In the genomic region with DNA sequence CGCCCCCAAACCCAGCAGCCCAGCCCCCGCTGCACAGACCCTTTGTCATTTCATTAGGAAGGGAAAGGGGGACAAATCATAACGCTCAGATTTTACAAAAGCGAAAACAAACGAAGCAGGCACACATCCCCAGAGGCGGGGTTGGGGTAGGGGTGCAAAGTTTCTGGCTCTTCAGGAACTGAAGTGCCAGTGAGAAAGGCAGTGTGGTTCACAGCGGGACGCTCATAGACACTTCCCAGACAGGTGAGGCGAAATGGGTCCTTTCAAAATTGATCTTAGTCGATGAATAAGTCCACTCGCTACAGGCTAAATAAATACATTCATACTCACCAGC, we compare ENCODE assay signal across 8 cellular contexts. TPM values are rescaled to one million over a fixed set of nuclear protein-coding genes. Genes with fewer than 3 reads are reported as not detected.
DNase-seq lines count a peak whose midpoint lies in the region; ATAC-seq and TF ChIP-seq lines count a peak whose summit lies in the region.

No MANE protein-coding gene starts in this region.

- H4K20me1 ChIP-seq in SU-DHL-6 (ENCODE audit: low read depth, low read length): no peaks in the 10 kb centered on the region

- H3K36me3 Mint-ChIP-seq in activated CD8-positive, alpha-beta memory T cell treated with anti-CD3 and anti-CD28 coated beads, Interleukin-2, amount 10 ng/mL, durations not matched to agents 7 days and 5 days: peaks cover 3% of the 10 kb centered on the region
- no peaks in the 10 kb centered on the region for H3K36me3 Mint-ChIP-seq in stimulated activated naive B cell treated with anti-CD40 and anti-IgM and Interleukin-4, amounts not matched to agents 10 μg/mL and 1 μg/mL and 100 μg/mL, for 72 hours

- peak overlapping the region; percentile 90 for H3K27ac Mint-ChIP-seq in activated CD8-positive, alpha-beta memory T cell treated with anti-CD3 and anti-CD28 coated beads, Interleukin-2, amount 10 ng/mL, durations not matched to agents 7 days and 5 days
- peak overlapping the region; percentile 97 for H3K27ac Mint-ChIP-seq in stimulated activated naive B cell treated with anti-CD40 and anti-IgM and Interleukin-4, amounts not matched to agents 10 μg/mL and 1 μg/mL and 100 μg/mL, for 72 hours

- H3K27ac ChIP-seq in SU-DHL-6 (ENCODE audit: low read depth, low read length): peak overlapping the region; percentile 90; the same call in 1 of the 2 replicates
- H3K27ac ChIP-seq in right cardiac atrium (ENCODE audit: low read length): peak overlapping the region; percentile 4

- no peaks in the 10 kb centered on the region for H3K79me2 ChIP-seq in SU-DHL-6 (ENCODE audit: insufficient read depth, low read length)

- no peaks in the 10 kb centered on the region for H3K27me3 Mint-ChIP-seq in activated CD8-positive, alpha-beta memory T cell treated with anti-CD3 and anti-CD28 coated beads, Interleukin-2, amount 10 ng/mL, durations not matched to agents 7 days and 5 days
- H3K27me3 Mint-ChIP-seq in stimulated activated naive B cell treated with anti-CD40 and anti-IgM and Interleukin-4, amounts not matched to agents 10 μg/mL and 1 μg/mL and 100 μg/mL, for 72 hours: peaks cover 0 to 7% of the 10 kb centered on the region in 2 donors

- H2AFZ ChIP-seq in SU-DHL-6 (ENCODE audit: low read depth, low read length, severe bottlenecking): peak overlapping the region; percentile 74

- WGBS in right cardiac atrium: 2% methylated on average over 11 of the region's 11 CpGs

- no peak for DNase-seq in activated CD8-positive, alpha-beta memory T cell treated with anti-CD3 and anti-CD28 coated beads, Interleukin-2, amount 10 ng/mL, durations not matched to agents 7 days and 5 days
- DNase-seq in activated CD8-positive, alpha-beta memory T cell treated with anti-CD3 and anti-CD28 coated beads for 24 hours: no peak
- peak in 1 of 3 donors; percentile 14 for DNase-seq in right cardiac atrium
- no peak for DNase-seq in stimulated activated naive B cell treated with anti-CD40 and anti-IgM and Interleukin-4, amounts not matched to agents 10 μg/mL and 1 μg/mL and 100 μg/mL, for 72 hours
- DNase-seq in effector CD4-positive, alpha-beta T cell: no peak

- no peaks in the 10 kb centered on the region for H3K9me3 Mint-ChIP-seq in activated CD8-positive, alpha-beta memory T cell treated with anti-CD3 and anti-CD28 coated beads, Interleukin-2, amount 10 ng/mL, durations not matched to agents 7 days and 5 days (ENCODE audit: low read depth)
- H3K9me3 Mint-ChIP-seq in stimulated activated naive B cell treated with anti-CD40 and anti-IgM and Interleukin-4, amounts not matched to agents 10 μg/mL and 1 μg/mL and 100 μg/mL, for 72 hours: no peaks in the 10 kb centered on the region

- peaks cover 39% of the 10 kb centered on the region for H3K4me1 Mint-ChIP-seq in activated CD8-positive, alpha-beta memory T cell treated with anti-CD3 and anti-CD28 coated beads, Interleukin-2, amount 10 ng/mL, durations not matched to agents 7 days and 5 days
- H3K4me1 Mint-ChIP-seq in stimulated activated naive B cell treated with anti-CD40 and anti-IgM and Interleukin-4, amounts not matched to agents 10 μg/mL and 1 μg/mL and 100 μg/mL, for 72 hours: peaks cover 12 to 30% of the 10 kb centered on the region in 2 donors

- peak overlapping the region; percentile 73 for H3K9ac ChIP-seq in SU-DHL-6 (ENCODE audit: low read length)

- intact Hi-C loops in right cardiac atrium (cut with DNase I): no loop called here

- H3K36me3 ChIP-seq in SU-DHL-6 (ENCODE audit: low read length): no peaks in the 10 kb centered on the region

- no peak for ATAC-seq in activated CD8-positive, alpha-beta memory T cell treated with anti-CD3 and anti-CD28 coated beads, Interleukin-2, amount 10 ng/mL, durations not matched to agents 7 days and 5 days
- peak; percentile 10 for ATAC-seq in HG03025 (IDR thresholded peaks at IDR 0.05; ENCODE audit: low FRiP score, unreplicated experiment)
- ATAC-seq in right cardiac atrium: no peak
- ATAC-seq in stimulated activated naive B cell treated with anti-CD40 and anti-IgM and Interleukin-4, amounts not matched to agents 10 μg/mL and 1 μg/mL and 100 μg/mL, for 72 hours (replicated peaks): no peak
- no peak for ATAC-seq in GM18861 (IDR thresholded peaks at IDR 0.05; ENCODE audit: unreplicated experiment)

- peak overlapping the region; percentile 88 for H3K4me2 ChIP-seq in SU-DHL-6 (ENCODE audit: low read depth, low read length, poor library complexity, severe bottlenecking)

- H3F3A ChIP-seq in SU-DHL-6 (ENCODE audit: insufficient read depth): peaks cover 15% of the 10 kb centered on the region; the same call in 1 of the 2 replicates

- peak overlapping the region; percentile 64 for H3K4me3 ChIP-seq in SU-DHL-6 (ENCODE audit: insufficient read depth, low read length, poor library complexity, severe bottlenecking)
- peak overlapping the region; percentile 95 for H3K4me3 ChIP-seq in right cardiac atrium (ENCODE audit: low read length)

- H3K4me1 ChIP-seq in right cardiac atrium (ENCODE audit: control insufficient read depth, insufficient read depth, low read length): no peaks in the 10 kb centered on the region

- TF ChIP-seq CTCF in SU-DHL-6 (IDR thresholded peaks at IDR 0.05; ENCODE audit: insufficient read depth, low read length, poor library complexity, severe bottlenecking): no peak

- peak overlapping the region; percentile 83 for H3K4me3 Mint-ChIP-seq in activated CD8-positive, alpha-beta memory T cell treated with anti-CD3 and anti-CD28 coated beads, Interleukin-2, amount 10 ng/mL, durations not matched to agents 7 days and 5 days
- peak overlapping the region; percentile 94 to 96 for H3K4me3 Mint-ChIP-seq in stimulated activated naive B cell treated with anti-CD40 and anti-IgM and Interleukin-4, amounts not matched to agents 10 μg/mL and 1 μg/mL and 100 μg/mL, for 72 hours

- no peaks in the 10 kb centered on the region for H3K27me3 ChIP-seq in SU-DHL-6 (ENCODE audit: low read length)
- no peaks in the 10 kb centered on the region for H3K27me3 ChIP-seq in right cardiac atrium (ENCODE audit: control insufficient read depth, insufficient read depth)

- CTCF ChIA-PET in activated CD8-positive, alpha-beta memory T cell treated with anti-CD3 and anti-CD28 coated beads, Interleukin-2, amount 10 ng/mL, durations not matched to agents 7 days and 5 days (lab: Charles Lee): interaction anchor here (0.7 to 2.3 kb wide), 3 partner anchors 124 to 271 kb away, joined by 3 to 11 read pairs (median 7); a partner anchor contains a TSS

- H3K9me3 ChIP-seq in SU-DHL-6 (ENCODE audit: insufficient read depth, low read length) (no peaks in the 10 kb centered on the region), right cardiac atrium (ENCODE audit: control insufficient read depth, low read length) (no peaks in the 10 kb centered on the region)

- no peaks in the 10 kb centered on the region for H3K9me2 ChIP-seq in SU-DHL-6 (replicated peaks; ENCODE audit: insufficient read depth, low read length)

RNA-seq across cellular contexts. Expression of a gene that starts 1.2 kb away (rescaled TPM):
- total RNA-seq in activated CD8-positive, alpha-beta memory T cell treated with anti-CD3 and anti-CD28 coated beads, Interleukin-2, amount 10 ng/mL, durations not matched to agents 7 days and 5 days: 10 to 100 TPM; 23.2 to 25.1 TPM
- total RNA-seq in right cardiac atrium: 100 to 1,000 TPM in 3 of 4 donors, 10 to 100 TPM in 1; 92.4 to 169 (median 160) TPM
- 19.2 TPM for polyA plus RNA-seq in right cardiac atrium
